In genomic region chr11:6315811-6316425, GRCh38 we compare ENCODE assay signal across 8 cellular contexts. TPM values are rescaled to one million over a fixed set of nuclear protein-coding genes. Genes with fewer than 3 reads are reported as not detected.
DNase-seq lines count a peak whose midpoint lies in the region; ATAC-seq and TF ChIP-seq lines count a peak whose summit lies in the region.

No MANE protein-coding gene starts in this region.

- H3K9ac ChIP-seq in colonic mucosa (ENCODE audit: low read depth in 2 of 2, low read length in 2 of 2) = no peak overlapping the region
- peak overlapping the region in 2 of 5 donors; percentile 15 to 33 for H3K9ac ChIP-seq in subcutaneous abdominal adipose tissue (ENCODE audit: low read length in 5 of 5)

- intact Hi-C loops in colonic mucosa (cut with DNase I) = loop anchor here (5.0 kb wide), 1 partner anchor 294 kb away; no protein-coding TSS in a partner anchor
- intact Hi-C loops in lower lobe of right lung (cut with DNase I) = no loop called here

- ATAC-seq in GM23338 = peak; percentile 26
- peak; percentile 32 to 38 for ATAC-seq in lower lobe of right lung

- H3K4me2 ChIP-seq in GM23338 = no peak overlapping the region

- no peaks in the 10 kb centered on the region for H3K9me3 ChIP-seq in SJSA1 (replicated peaks)
- no peaks in the 10 kb centered on the region for H3K9me3 ChIP-seq in colonic mucosa
- no peaks in the 10 kb centered on the region for H3K9me3 ChIP-seq in lower lobe of right lung
- H3K9me3 ChIP-seq in subcutaneous abdominal adipose tissue (ENCODE audit: control insufficient read depth in 5 of 5, low read length in 5 of 5) = no peaks in the 10 kb centered on the region

- peaks cover 19% of the 10 kb centered on the region for H3K4me1 Mint-ChIP-seq in GM23338

- H3K27ac Mint-ChIP-seq in GM23338 = no peak overlapping the region

- peaks cover 5% of the 10 kb centered on the region for H3K27me3 Mint-ChIP-seq in GM23338 (ENCODE audit: insufficient read depth, low read depth, poor library complexity)

- no peaks in the 10 kb centered on the region for H3K36me3 ChIP-seq in GM23338 (ENCODE audit: insufficient read depth)
- peaks cover 16% of the 10 kb centered on the region for H3K36me3 ChIP-seq in SJSA1
- H3K36me3 ChIP-seq in colonic mucosa = no peaks in the 10 kb centered on the region
- H3K36me3 ChIP-seq in lower lobe of right lung = no peaks in the 10 kb centered on the region
- no peaks in the 10 kb centered on the region for H3K36me3 ChIP-seq in subcutaneous abdominal adipose tissue (ENCODE audit: control insufficient read depth in 5 of 5, insufficient read depth in 5 of 5, low read length in 5 of 5)

- H3K27ac ChIP-seq in GM23338 (ENCODE audit: low read depth) = no peak overlapping the region
- no peak overlapping the region for H3K27ac ChIP-seq in SJSA1
- no peak overlapping the region for H3K27ac ChIP-seq in colonic mucosa
- H3K27ac ChIP-seq in lower lobe of right lung = no peak overlapping the region
- no peak overlapping the region for H3K27ac ChIP-seq in subcutaneous abdominal adipose tissue (ENCODE audit: low read depth, low read length)

- no peak overlapping the region for H3K4me3 Mint-ChIP-seq in GM23338

- no peaks in the 10 kb centered on the region; the same call in 2 of the 3 replicates for H3K9me3 Mint-ChIP-seq in GM23338

- H3K4me3 ChIP-seq in GM23338 (no peak overlapping the region), SJSA1 (no peak overlapping the region), colonic mucosa (no peak overlapping the region), lower lobe of right lung (no peak overlapping the region), subcutaneous abdominal adipose tissue (ENCODE audit: low read depth in 1 of 5, low read length in 5 of 5) (peak overlapping the region; percentile 33 to 62 (median 50))

- no peaks in the 10 kb centered on the region for H4K20me1 ChIP-seq in GM23338 (replicated peaks; ENCODE audit: insufficient read depth)

- TF ChIP-seq CTCF in GM23338 (conservative IDR thresholded peaks at IDR 0.05; ENCODE audit: low read depth in 2 of 2) = peak; percentile 81 to 97
- TF ChIP-seq CTCF in colonic mucosa (IDR thresholded peaks at IDR 0.05) = peak; percentile 67
- peak; percentile 87 for TF ChIP-seq CTCF in lower lobe of right lung (IDR thresholded peaks at IDR 0.05)

- H3K27me3 ChIP-seq in GM23338 (ENCODE audit: insufficient read depth) = peaks cover 23% of the 10 kb centered on the region
- no peaks in the 10 kb centered on the region for H3K27me3 ChIP-seq in SJSA1 (replicated peaks)
- H3K27me3 ChIP-seq in colonic mucosa = no peaks in the 10 kb centered on the region
- H3K27me3 ChIP-seq in lower lobe of right lung (ENCODE audit: low read depth) = no peaks in the 10 kb centered on the region
- H3K27me3 ChIP-seq in subcutaneous abdominal adipose tissue (ENCODE audit: control insufficient read depth in 5 of 5, insufficient read depth in 4 of 5, low read length in 5 of 5) = no peaks in the 10 kb centered on the region

- H3K4me1 ChIP-seq in GM23338 (ENCODE audit: insufficient read depth) (peaks cover 17% of the 10 kb centered on the region), SJSA1 (replicated peaks) (peaks cover 19% of the 10 kb centered on the region), colonic mucosa (no peaks in the 10 kb centered on the region), lower lobe of right lung (peaks cover 34% of the 10 kb centered on the region), subcutaneous abdominal adipose tissue (ENCODE audit: control insufficient read depth in 5 of 5, insufficient read depth in 5 of 5, low read length in 5 of 5) (peaks cover 4 to 45% (median 41%) of the 10 kb centered on the region in 5 donors)

- H3K9me2 ChIP-seq in GM23338 (ENCODE audit: insufficient read depth) = no peaks in the 10 kb centered on the region

- no peaks in the 10 kb centered on the region for H3K79me2 ChIP-seq in GM23338 (replicated peaks; ENCODE audit: insufficient read depth)

- H3K36me3 Mint-ChIP-seq in GM23338 (ENCODE audit: low read depth) = no peaks in the 10 kb centered on the region; the same call in 2 of the 3 replicates

- no peak overlapping the region for H2AFZ ChIP-seq in GM23338

- peak; percentile 10 for DNase-seq in activated T-cell treated with anti-CD3 and anti-CD28 coated beads for 1 hour (ENCODE audit: low read depth)
- DNase-seq in activated T-cell treated with anti-CD3 and anti-CD28 coated beads, Interleukin-2, amount 50 U/mL, for 1 hour = no peak
- DNase-seq in GM23338 (ENCODE audit: low spot score) = peak; percentile 91
- peak; percentile 22 for DNase-seq in KG1 (lab: John Stamatoyannopoulos, UW)
- peak; percentile 23 to 46 for DNase-seq in SJSA1 (ENCODE audit: low read depth in 1 of 2, low spot score in 2 of 2)
- peak; percentile 53 for DNase-seq in colonic mucosa
- DNase-seq in lower lobe of right lung = peak; percentile 65

- peaks cover 8% of the 10 kb centered on the region; the same call in 1 of the 2 replicates for H3F3A ChIP-seq in GM23338 (replicated peaks; ENCODE audit: low read depth)

TF ChIP-seq in GM23338, 12 proteins besides CTCF, POLR2A, EP300 and RAD21 (continues in another document):
- TF ChIP-seq CREB1 (CRISPR knock-in tag; IDR thresholded peaks at IDR 0.05; ENCODE audit: low read depth) = no peak
- no peak for TF ChIP-seq NANOG (IDR thresholded peaks at IDR 0.05; ENCODE audit: borderline replicate concordance)
- TF ChIP-seq ETS1 (IDR thresholded peaks at IDR 0.05) = no peak

RNA-seq across cellular contexts. Expression of gene CAVIN3, which starts 4.4 kb away (rescaled TPM):
- 34.2 and 41.3 TPM in 2 replicates for total RNA-seq in GM23338 (2014; rRNA removed; shearing (Covaris generic))
- polyA plus RNA-seq in GM23338 (2016; fragmentation: Nextera tagmentation; extraction: Ambion mirVana) = 32.9 and 33.2 TPM in 2 replicates
- 174 and 307 TPM in 2 replicates for total RNA-seq in SJSA1 (2014; rRNA removed; shearing (Covaris generic))
- total RNA-seq in colonic mucosa (10 to 100 TPM in 1 of 2 donors, 1 to 10 TPM in 1; 6.5 to 15.4 TPM), lower lobe of right lung (36.3 TPM)

RNA-seq across cellular contexts. Expression of gene CCKBR, which starts 56.3 kb away (rescaled TPM):
- total RNA-seq in GM23338 (2014; rRNA removed; shearing (Covaris generic)) = 7.0 and 8.2 TPM in 2 replicates
- polyA plus RNA-seq in GM23338 (2016; fragmentation: Nextera tagmentation; extraction: Ambion mirVana) = 3.9 and 4.8 TPM in 2 replicates
- not detected in 2 replicates for total RNA-seq in SJSA1 (2014; rRNA removed; shearing (Covaris generic))
- not detected for total RNA-seq in colonic mucosa
- not detected for total RNA-seq in lower lobe of right lung

Comparison
In these comparisons a context has a peak if more than half of its experiments do, and no peak if none do; other contexts are left out.
1. H3K4me3 ChIP-seq: peak in subcutaneous abdominal adipose tissue (5 of 5); none in GM23338 (single experiment), SJSA1 (single experiment), colonic mucosa (single experiment) and lower lobe of right lung (single experiment).
2. Peak in every context shown above with its lines, with median percentiles within 50 percentile points of each other: CTCF ChIP-seq.